ENCODE assay signal across 31 cellular contexts in genomic region chr18:65326831-65327230, GRCh38.
"Had no signal": no experiment of that assay in that cellular context is flagged by ENCODE, and none has a peak within 500 bp of the region (broad histone marks: within the 10 kb centered on the region; RNA-seq: fewer than 3 reads in every experiment).

No MANE protein-coding gene starts in this region.

- H3K9me3 ChIP-seq: esophagus squamous epithelium, gastroesophageal sphincter had no signal

- H3K27ac ChIP-seq: brain microvascular endothelial cell, epithelial cell of prostate, esophagus squamous epithelium, gastroesophageal sphincter had no signal

- H3K4me3 Mint-ChIP-seq: activated CD4-positive, alpha-beta T cell treated with anti-CD3 and anti-CD28 coated beads for 36 hours; activated CD4-positive, alpha-beta T cell treated with anti-CD3 and anti-CD28 coated beads, Interleukin-2, amount 10 ng/mL, durations not matched to agents 24 days and 14 days; activated CD8-positive, alpha-beta T cell treated with anti-CD3 and anti-CD28 coated beads for 36 hours; activated naive CD8-positive, alpha-beta T cell; activated T-cell treated with anti-CD3 and anti-CD28 coated beads, Interleukin-2, amount 50 U/mL, for 4 hours; activated T-helper 17 cell treated with anti-CD3 and anti-CD28 coated beads, Interleukin-2, amount 50 U/mL, for 72 hours had no signal

- H3K27me3 ChIP-seq: brain microvascular endothelial cell, esophagus squamous epithelium, gastroesophageal sphincter had no signal

- H3K36me3 ChIP-seq: brain microvascular endothelial cell, esophagus squamous epithelium, gastroesophageal sphincter had no signal

- FAIRE-seq: astrocyte, colon, endometrium, endothelial cell of umbilical vein had no signal

- H3K27ac Mint-ChIP-seq: activated CD4-positive, alpha-beta T cell treated with anti-CD3 and anti-CD28 coated beads for 36 hours; activated CD4-positive, alpha-beta T cell treated with anti-CD3 and anti-CD28 coated beads, Interleukin-2, amount 10 ng/mL, durations not matched to agents 24 days and 14 days; activated CD8-positive, alpha-beta T cell treated with anti-CD3 and anti-CD28 coated beads for 36 hours; activated naive CD8-positive, alpha-beta T cell; activated T-helper 17 cell treated with anti-CD3 and anti-CD28 coated beads, Interleukin-2, amount 50 U/mL, for 72 hours had no signal

- H3K9me3 Mint-ChIP-seq: activated CD4-positive, alpha-beta T cell treated with anti-CD3 and anti-CD28 coated beads, Interleukin-2, amount 10 ng/mL, durations not matched to agents 24 days and 14 days had no signal

- H3K4me3 ChIP-seq: esophagus squamous epithelium, gastroesophageal sphincter had no signal

- H3K36me3 Mint-ChIP-seq: activated naive CD8-positive, alpha-beta T cell had no signal

- H3K4me1 ChIP-seq: esophagus squamous epithelium, gastroesophageal sphincter had no signal

- H3K4me1 Mint-ChIP-seq: activated CD4-positive, alpha-beta T cell treated with anti-CD3 and anti-CD28 coated beads for 36 hours; activated CD4-positive, alpha-beta T cell treated with anti-CD3 and anti-CD28 coated beads, Interleukin-2, amount 10 ng/mL, durations not matched to agents 24 days and 14 days; activated T-helper 17 cell treated with anti-CD3 and anti-CD28 coated beads, Interleukin-2, amount 50 U/mL, for 72 hours had no signal

- ATAC-seq: activated CD4-positive, alpha-beta T cell treated with anti-CD3 and anti-CD28 coated beads for 36 hours; activated CD8-positive, alpha-beta T cell treated with anti-CD3 and anti-CD28 coated beads for 36 hours; activated T-cell treated with anti-CD3 and anti-CD28 coated beads, Interleukin-2, amount 50 U/mL, for 4 hours; activated T-helper 17 cell treated with anti-CD3 and anti-CD28 coated beads, Interleukin-2, amount 50 U/mL, for 72 hours; gastroesophageal sphincter had no signal

- DNase-seq: activated CD4-positive, alpha-beta T cell treated with anti-CD3 and anti-CD28 coated beads for 36 hours; activated CD4-positive, alpha-beta T cell treated with anti-CD3 and anti-CD28 coated beads, Interleukin-2, amount 10 ng/mL, durations not matched to agents 24 days and 14 days; activated CD4-positive, alpha-beta T cell treated with anti-CD3 and anti-CD28 coated beads, Interleukin-2, amount 50 U/mL, for 48 hours; activated CD4-positive, CD25-positive, alpha-beta regulatory T cell; activated CD4-positive, CD25-positive, alpha-beta regulatory T cell treated with anti-CD3 and anti-CD28 coated beads, Interleukin-2, amount 50 U/mL, for 72 hours; activated CD8-positive, alpha-beta memory T cell treated with anti-CD3 and anti-CD28 coated beads for 24 hours; activated CD8-positive, alpha-beta T cell treated with anti-CD3 and anti-CD28 coated beads for 36 hours; activated effector memory CD4-positive, alpha-beta T cell treated with Interleukin-2 at 50 U/mL for 16 hours; activated gamma-delta T cell treated with Interleukin-2 at 50 U/mL for 16 hours; activated naive CD4-positive, alpha-beta T cell treated with anti-CD3 and anti-CD28 coated beads, Interleukin-2, amount 50 U/mL, for 16 hours; activated naive CD4-positive, alpha-beta T cell treated with Interleukin-2 at 50 U/mL for 16 hours; activated T-cell treated with anti-CD3 and anti-CD28 coated beads, Interleukin-2, amount 50 U/mL, for 4 hours; amniotic stem cell; anterior cingulate cortex; brain microvascular endothelial cell; caudate nucleus; cortex of kidney; dermis blood vessel endothelial cell; effector CD4-positive, alpha-beta T cell; esophagus squamous epithelium; foreskin melanocyte; head of caudate nucleus; T-helper 2 cell had no signal

- H3K27me3 Mint-ChIP-seq: activated CD4-positive, alpha-beta T cell treated with anti-CD3 and anti-CD28 coated beads for 36 hours; activated CD4-positive, alpha-beta T cell treated with anti-CD3 and anti-CD28 coated beads, Interleukin-2, amount 10 ng/mL, durations not matched to agents 24 days and 14 days; activated CD8-positive, alpha-beta T cell treated with anti-CD3 and anti-CD28 coated beads for 36 hours; activated naive CD8-positive, alpha-beta T cell; activated T-helper 17 cell treated with anti-CD3 and anti-CD28 coated beads, Interleukin-2, amount 50 U/mL, for 72 hours had no signal
